In the genomic region with DNA sequence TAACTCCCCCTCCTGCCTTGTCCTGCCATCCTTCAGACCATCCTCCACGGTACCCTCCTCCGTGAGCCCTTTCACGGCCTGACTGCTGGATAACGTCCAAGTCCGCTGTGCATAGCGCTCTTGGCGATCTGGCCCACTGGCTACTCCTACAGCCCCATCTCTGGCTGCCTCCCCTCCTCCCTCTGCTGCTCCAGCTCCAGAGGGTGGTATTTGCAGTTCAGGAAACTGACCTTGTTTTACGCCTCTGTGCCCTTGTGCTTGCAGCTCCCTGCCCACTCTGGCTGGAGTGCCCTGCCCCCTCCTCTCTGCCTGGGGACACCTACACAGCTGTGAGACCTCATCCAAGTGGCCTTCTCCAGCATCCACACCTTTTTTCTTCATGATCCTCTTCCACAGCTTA, we compare ENCODE assay signal across 12 cellular contexts.
"Had no signal": no experiment of that assay in that cellular context is flagged by ENCODE, and none has a peak within 500 bp of the region (broad histone marks: within the 10 kb centered on the region; RNA-seq: fewer than 3 reads in every experiment).

No MANE protein-coding gene starts in this region.

- DNase-seq: activated CD4-positive, alpha-beta T cell treated with anti-CD3 and anti-CD28 coated beads, Interleukin-2, amount 50 U/mL, for 48 hours; activated CD4-positive, CD25-positive, alpha-beta regulatory T cell treated with anti-CD3 and anti-CD28 coated beads, Interleukin-2, amount 50 U/mL, for 72 hours; activated CD8-positive, alpha-beta memory T cell treated with anti-CD3 and anti-CD28 coated beads, Interleukin-2, amount 10 ng/mL, durations not matched to agents 7 days and 5 days; activated effector memory CD4-positive, alpha-beta T cell treated with anti-CD3 and anti-CD28 coated beads, Interleukin-2, amount 50 U/mL, for 16 hours; activated T-cell treated with anti-CD3 and anti-CD28 coated beads, Interleukin-2, amount 50 U/mL, for 24 hours; anterior cingulate cortex; left lung; mesenchymal stem cell; stimulated activated CD4-positive, alpha-beta T cell treated with anti-CD3 and anti-CD28 coated beads, Interleukin-2, amount 100 ng/mL, for 48 hours had no signal

- H3K27me3 Mint-ChIP-seq: activated naive CD8-positive, alpha-beta T cell; activated T-cell treated with anti-CD3 and anti-CD28 coated beads, Interleukin-2, amount 50 U/mL, for 24 hours; stimulated activated naive CD8-positive, alpha-beta T cell treated with anti-CD3 and anti-CD28 coated beads, Interleukin-15, Interleukin-2, amounts not matched to agents 100 ng/mL and 50 ng/mL, for 24 hours had no signal

- H3K27ac Mint-ChIP-seq: activated CD8-positive, alpha-beta memory T cell treated with anti-CD3 and anti-CD28 coated beads, Interleukin-2, amount 10 ng/mL, durations not matched to agents 7 days and 5 days; activated naive CD8-positive, alpha-beta T cell; activated T-cell treated with anti-CD3 and anti-CD28 coated beads, Interleukin-2, amount 50 U/mL, for 24 hours; stimulated activated naive CD8-positive, alpha-beta T cell treated with anti-CD3 and anti-CD28 coated beads, Interleukin-15, Interleukin-2, amounts not matched to agents 100 ng/mL and 50 ng/mL, for 24 hours had no signal

- H3K9me3 Mint-ChIP-seq: activated T-cell treated with anti-CD3 and anti-CD28 coated beads, Interleukin-2, amount 50 U/mL, for 24 hours; stimulated activated naive CD8-positive, alpha-beta T cell treated with anti-CD3 and anti-CD28 coated beads, Interleukin-15, Interleukin-2, amounts not matched to agents 100 ng/mL and 50 ng/mL, for 24 hours had no signal

- ATAC-seq: activated CD8-positive, alpha-beta memory T cell treated with anti-CD3 and anti-CD28 coated beads, Interleukin-2, amount 10 ng/mL, durations not matched to agents 7 days and 5 days; esophagus mucosa; left lung had no signal

- H3K4me3 Mint-ChIP-seq: activated CD8-positive, alpha-beta memory T cell treated with anti-CD3 and anti-CD28 coated beads, Interleukin-2, amount 10 ng/mL, durations not matched to agents 7 days and 5 days; activated naive CD8-positive, alpha-beta T cell; activated T-cell treated with anti-CD3 and anti-CD28 coated beads, Interleukin-2, amount 50 U/mL, for 24 hours; stimulated activated naive CD8-positive, alpha-beta T cell treated with anti-CD3 and anti-CD28 coated beads, Interleukin-15, Interleukin-2, amounts not matched to agents 100 ng/mL and 50 ng/mL, for 24 hours had no signal

- H3K36me3 Mint-ChIP-seq: activated CD8-positive, alpha-beta memory T cell treated with anti-CD3 and anti-CD28 coated beads, Interleukin-2, amount 10 ng/mL, durations not matched to agents 7 days and 5 days; activated naive CD8-positive, alpha-beta T cell had no signal
